ENCODE assay signal across 32 cellular contexts in the genomic region with DNA sequence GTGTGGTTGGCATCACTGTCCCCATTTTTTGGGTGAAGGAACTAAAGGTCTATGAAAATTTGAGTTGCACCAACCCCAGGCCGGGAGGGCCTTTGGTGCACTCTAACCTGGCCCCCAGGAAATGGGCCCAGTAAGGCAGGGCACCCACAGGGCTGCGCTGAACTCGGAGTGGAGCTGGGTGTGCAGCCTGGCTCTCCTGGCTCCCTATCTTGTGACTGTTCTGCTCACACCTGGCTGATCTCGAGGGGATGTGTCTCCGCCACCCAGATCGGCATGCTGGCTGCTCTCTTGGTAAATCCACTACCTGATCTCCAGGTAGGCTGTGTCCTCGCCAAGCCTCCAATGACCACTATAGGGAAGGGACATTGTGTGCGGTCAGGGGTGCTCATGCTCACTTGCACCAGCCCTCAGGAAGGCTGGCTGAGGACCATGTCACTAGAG.
"Had no signal": no experiment of that assay in that cellular context is flagged by ENCODE, and none has a peak within 500 bp of the region (broad histone marks: within the 10 kb centered on the region; RNA-seq: fewer than 3 reads in every experiment).

No MANE protein-coding gene starts in this region.

- H3K4me3 Mint-ChIP-seq: activated CD4-positive, alpha-beta T cell treated with anti-CD3 and anti-CD28 coated beads, Interleukin-2, amount 10 ng/mL, durations not matched to agents 24 days and 14 days; activated CD8-positive, alpha-beta T cell treated with anti-CD3 and anti-CD28 coated beads for 36 hours; activated naive CD8-positive, alpha-beta T cell treated with anti-CD3 and anti-CD28 coated beads for 36 hours; activated T-cell treated with anti-CD3 and anti-CD28 coated beads, Interleukin-2, amount 50 U/mL, for 72 hours; activated T-helper 17 cell treated with anti-CD3 and anti-CD28 coated beads, Interleukin-2, amount 50 U/mL, for 72 hours had no signal

- H3K27me3 ChIP-seq: brain microvascular endothelial cell had no signal

- H3K27ac Mint-ChIP-seq: activated CD4-positive, alpha-beta T cell treated with anti-CD3 and anti-CD28 coated beads, Interleukin-2, amount 10 ng/mL, durations not matched to agents 24 days and 14 days; activated CD8-positive, alpha-beta T cell treated with anti-CD3 and anti-CD28 coated beads for 36 hours; activated naive CD8-positive, alpha-beta T cell treated with anti-CD3 and anti-CD28 coated beads for 36 hours; activated T-cell treated with anti-CD3 and anti-CD28 coated beads, Interleukin-2, amount 50 U/mL, for 72 hours; activated T-helper 17 cell treated with anti-CD3 and anti-CD28 coated beads, Interleukin-2, amount 50 U/mL, for 72 hours had no signal

- H3K27ac ChIP-seq: brain microvascular endothelial cell, KMS-11, PC-9, RWPE1 had no signal

- H3K9me3 Mint-ChIP-seq: activated CD4-positive, alpha-beta T cell treated with anti-CD3 and anti-CD28 coated beads, Interleukin-2, amount 10 ng/mL, durations not matched to agents 24 days and 14 days; activated CD8-positive, alpha-beta T cell treated with anti-CD3 and anti-CD28 coated beads for 36 hours; activated naive CD8-positive, alpha-beta T cell treated with anti-CD3 and anti-CD28 coated beads for 36 hours; activated T-cell treated with anti-CD3 and anti-CD28 coated beads, Interleukin-2, amount 50 U/mL, for 72 hours; activated T-helper 17 cell treated with anti-CD3 and anti-CD28 coated beads, Interleukin-2, amount 50 U/mL, for 72 hours had no signal

- H3K36me3 Mint-ChIP-seq: activated naive CD8-positive, alpha-beta T cell treated with anti-CD3 and anti-CD28 coated beads for 36 hours had no signal

- H3K4me1 Mint-ChIP-seq: activated CD4-positive, alpha-beta T cell treated with anti-CD3 and anti-CD28 coated beads, Interleukin-2, amount 10 ng/mL, durations not matched to agents 24 days and 14 days; activated naive CD8-positive, alpha-beta T cell treated with anti-CD3 and anti-CD28 coated beads for 36 hours; activated T-helper 17 cell treated with anti-CD3 and anti-CD28 coated beads, Interleukin-2, amount 50 U/mL, for 72 hours had no signal

- H3K36me3 ChIP-seq: brain microvascular endothelial cell had no signal

- DNase-seq: activated CD4-positive, alpha-beta T cell treated with anti-CD3 and anti-CD28 coated beads, Interleukin-2, amount 10 ng/mL, durations not matched to agents 24 days and 14 days; activated CD4-positive, alpha-beta T cell treated with anti-CD3 and anti-CD28 coated beads, Interleukin-2, amount 50 U/mL, for 4 hours; activated CD8-positive, alpha-beta T cell treated with anti-CD3 and anti-CD28 coated beads for 36 hours; activated effector memory CD4-positive, alpha-beta T cell treated with anti-CD3 and anti-CD28 coated beads, Interleukin-2, amount 50 U/mL, for 16 hours; activated naive CD4-positive, alpha-beta T cell; activated naive CD4-positive, alpha-beta T cell treated with anti-CD3 and anti-CD28 coated beads, Interleukin-2, amount 50 U/mL, for 16 hours; activated naive CD8-positive, alpha-beta T cell treated with anti-CD3 and anti-CD28 coated beads for 36 hours; activated T-cell treated with anti-CD3 and anti-CD28 coated beads, Interleukin-2, amount 50 U/mL, for 1 hour; activated T-cell treated with anti-CD3 and anti-CD28 coated beads, Interleukin-2, amount 50 U/mL, for 72 hours; amniotic stem cell; aorta; brain microvascular endothelial cell; central memory CD4-positive, alpha-beta T cell; MM.1S; MV-4-11; NCI-H1092; NCI-H1436 treated with DMSO at 0.1 percent for 48 hours; NCI-H1694 treated with DMSO at 0.1 percent for 48 hours; NCI-H2029 treated with DMSO at 0.1 percent for 48 hours; NCI-H2107; NCI-H2171; NCI-H510A; NCI-H526; NCI-H748 treated with DMSO at 0.1 percent for 48 hours; NK-92 treated with Interleukin-12 subunit alpha and Interleukin-12 subunit beta, amount 100 ng/mL, for 24 hours; PC-9; Right ventricle myocardium superior; SW 1271; T1000 had no signal

- H3K4me3 ChIP-seq: PC-9 had no signal

- ATAC-seq: activated CD8-positive, alpha-beta T cell treated with anti-CD3 and anti-CD28 coated beads for 36 hours; activated T-cell treated with anti-CD3 and anti-CD28 coated beads, Interleukin-2, amount 50 U/mL, for 72 hours; activated T-helper 17 cell treated with anti-CD3 and anti-CD28 coated beads, Interleukin-2, amount 50 U/mL, for 72 hours had no signal
